Comparison of ENCODE assay signal across 8 cellular contexts in genomic region chr1:111346089-111346885, GRCh38. TPM values are rescaled to one million over a fixed set of nuclear protein-coding genes. Genes with fewer than 3 reads are reported as not detected.
DNase-seq lines count a peak whose midpoint lies in the region; ATAC-seq and TF ChIP-seq lines count a peak whose summit lies in the region.

No MANE protein-coding gene starts in this region.

- H3K9me2 ChIP-seq in hepatocyte (replicated peaks; ENCODE audit: insufficient read depth), result no peaks in the 10 kb centered on the region

- DNase-seq in NCI-H1436 (lab: John Stamatoyannopoulos, UW), result peak; percentile 84
- DNase-seq in ascending aorta (ENCODE audit: low spot score in 2 of 2), result peak; percentile 51 to 85
- peak; percentile 97 for DNase-seq in hepatocyte (ENCODE audit: low spot score)
- peak; percentile 88 to 92 for DNase-seq in aorta

- H3K4me1 Mint-ChIP-seq in T-helper 1 cell treated with Interleukin-12 subunit alpha and Interleukin-12 subunit beta and Interleukin-4 antibody, amounts not matched to agents 30 μg/mL and 1 μg/mL, for 36 hours (ENCODE audit: low read depth), result peaks cover 16% of the 10 kb centered on the region

- intact Hi-C loops in ascending aorta (cut with DNase I), result no loop called here
- intact Hi-C loops in aorta (cut with DNase I), result no loop called here

- H3K27me3 ChIP-seq in ascending aorta (no peaks in the 10 kb centered on the region), hepatocyte (no peaks in the 10 kb centered on the region), rectal smooth muscle tissue (ENCODE audit: control insufficient read depth, insufficient read depth, low read length) (no peaks in the 10 kb centered on the region), aorta (ENCODE audit: control insufficient read depth in 1 of 2, insufficient read depth in 2 of 2, low read length in 1 of 2) (no peaks in the 10 kb centered on the region)

- H3K9me3 ChIP-seq in ascending aorta (no peaks in the 10 kb centered on the region), hepatocyte (ENCODE audit: low read depth) (no peaks in the 10 kb centered on the region), aorta (ENCODE audit: control insufficient read depth, low read length) (no peaks in the 10 kb centered on the region)

- peak overlapping the region; percentile 86 for H3K4me2 ChIP-seq in hepatocyte

- H3K36me3 ChIP-seq in ascending aorta, result no peaks in the 10 kb centered on the region
- H3K36me3 ChIP-seq in hepatocyte (replicated peaks; ENCODE audit: insufficient read depth, low read depth), result no peaks in the 10 kb centered on the region
- H3K36me3 ChIP-seq in rectal smooth muscle tissue (ENCODE audit: control insufficient read depth, insufficient read depth, low read length), result no peaks in the 10 kb centered on the region
- no peaks in the 10 kb centered on the region for H3K36me3 ChIP-seq in aorta (ENCODE audit: control insufficient read depth in 1 of 2, insufficient read depth in 2 of 2, low read length in 1 of 2)

- H3K4me3 Mint-ChIP-seq in T-helper 1 cell treated with Interleukin-12 subunit alpha and Interleukin-12 subunit beta and Interleukin-4 antibody, amounts not matched to agents 30 μg/mL and 1 μg/mL, for 36 hours, result peak overlapping the region; percentile 84

- H3K4me1 ChIP-seq in ascending aorta (no peaks in the 10 kb centered on the region), hepatocyte (ENCODE audit: insufficient read depth) (no peaks in the 10 kb centered on the region), rectal smooth muscle tissue (ENCODE audit: control insufficient read depth, insufficient read depth, low read length) (no peaks in the 10 kb centered on the region), aorta (ENCODE audit: control insufficient read depth in 1 of 2, insufficient read depth in 2 of 2, low read length in 2 of 2) (no peaks in the 10 kb centered on the region)

- H3K9me3 Mint-ChIP-seq in T-helper 1 cell treated with Interleukin-12 subunit alpha and Interleukin-12 subunit beta and Interleukin-4 antibody, amounts not matched to agents 30 μg/mL and 1 μg/mL, for 36 hours, result no peaks in the 10 kb centered on the region

- peaks cover 21% of the 10 kb centered on the region for H3K27me3 Mint-ChIP-seq in T-helper 1 cell treated with Interleukin-12 subunit alpha and Interleukin-12 subunit beta and Interleukin-4 antibody, amounts not matched to agents 30 μg/mL and 1 μg/mL, for 36 hours (ENCODE audit: low read depth)

- no peaks in the 10 kb centered on the region for H4K20me1 ChIP-seq in hepatocyte (ENCODE audit: insufficient read depth, poor library complexity, severe bottlenecking)

- H3K9ac ChIP-seq in rectal smooth muscle tissue (ENCODE audit: low read length), result peak overlapping the region; percentile 53

- no peak overlapping the region for H3K27ac ChIP-seq in ascending aorta
- peak overlapping the region; percentile 75 for H3K27ac ChIP-seq in hepatocyte
- H3K27ac ChIP-seq in rectal smooth muscle tissue (ENCODE audit: low read depth, low read length), result peak overlapping the region; percentile 81
- H3K27ac ChIP-seq in aorta (ENCODE audit: low read depth in 1 of 2, low read length in 2 of 2), result no peak overlapping the region

- WGBS in hepatocyte (ENCODE audit: low lambda C conversion rate, missing lambda C conversion rate), result 3% methylated on average over 45 of the region's 45 CpGs
- WGBS in aorta, 2 donors, result 0 to 1% methylated on average over 45 of the region's 45 CpGs

- H3K79me2 ChIP-seq in hepatocyte, result no peaks in the 10 kb centered on the region

- H3K36me3 Mint-ChIP-seq in T-helper 1 cell treated with Interleukin-12 subunit alpha and Interleukin-12 subunit beta and Interleukin-4 antibody, amounts not matched to agents 30 μg/mL and 1 μg/mL, for 36 hours (ENCODE audit: low read depth), result no peaks in the 10 kb centered on the region

- peak overlapping the region; percentile 92 for H2AFZ ChIP-seq in hepatocyte

- peak; percentile 44 for TF ChIP-seq CTCF in GM12872 (IDR thresholded peaks at IDR 0.05; ENCODE audit: insufficient read depth, low read depth, low read length)
- peak in 1 of 3 experiments; percentile 5 for TF ChIP-seq CTCF in ascending aorta (IDR thresholded peaks at IDR 0.05)
- no peak for TF ChIP-seq CTCF in hepatocyte (IDR thresholded peaks at IDR 0.05; ENCODE audit: poor library complexity)

- H3K4me3 ChIP-seq in ascending aorta (peak overlapping the region; percentile 67 to 75), hepatocyte (peak overlapping the region; percentile 44), rectal smooth muscle tissue (ENCODE audit: low read length) (peak overlapping the region; percentile 84), aorta (ENCODE audit: low read length in 2 of 2) (peak overlapping the region; percentile 4 to 62)

- ATAC-seq in HG02763 (IDR thresholded peaks at IDR 0.05; ENCODE audit: unreplicated experiment), result peak; percentile 93
- ATAC-seq in aorta (ENCODE audit: low FRiP score), result peak; percentile 95

- peak overlapping the region; percentile 73 for H3K27ac Mint-ChIP-seq in T-helper 1 cell treated with Interleukin-12 subunit alpha and Interleukin-12 subunit beta and Interleukin-4 antibody, amounts not matched to agents 30 μg/mL and 1 μg/mL, for 36 hours

RNA-seq across cellular contexts. Expression of gene CHIA, which starts 55.6 kb away (rescaled TPM):
- total RNA-seq in ascending aorta, result not detected
- total RNA-seq in hepatocyte, result 0.28 TPM in 1 of 2 replicates, not detected in the other
- polyA plus RNA-seq in hepatocyte, result not detected in 2 replicates
- not detected for total RNA-seq in aorta
- polyA plus RNA-seq in aorta, result under 1 TPM in 1 of 2 donors, not detected in 1; 0.28 TPM

Comparison
In these comparisons a context has a peak if more than half of its experiments do, and no peak if none do; other contexts are left out.
1. H3K27ac ChIP-seq: peak in hepatocyte (single experiment) and rectal smooth muscle tissue (single experiment); none in ascending aorta (0 of 2) and aorta (0 of 2).
2. H3K4me3 ChIP-seq: peak in every context shown above with its lines; median percentile 84 in rectal smooth muscle tissue; 71 in ascending aorta; 44 in hepatocyte; 33 in aorta.
3. Peak in every context shown above with its lines, with median percentiles within 50 percentile points of each other: DNase-seq.